8 cellular contexts compared by ENCODE assay signal in the genomic region with DNA sequence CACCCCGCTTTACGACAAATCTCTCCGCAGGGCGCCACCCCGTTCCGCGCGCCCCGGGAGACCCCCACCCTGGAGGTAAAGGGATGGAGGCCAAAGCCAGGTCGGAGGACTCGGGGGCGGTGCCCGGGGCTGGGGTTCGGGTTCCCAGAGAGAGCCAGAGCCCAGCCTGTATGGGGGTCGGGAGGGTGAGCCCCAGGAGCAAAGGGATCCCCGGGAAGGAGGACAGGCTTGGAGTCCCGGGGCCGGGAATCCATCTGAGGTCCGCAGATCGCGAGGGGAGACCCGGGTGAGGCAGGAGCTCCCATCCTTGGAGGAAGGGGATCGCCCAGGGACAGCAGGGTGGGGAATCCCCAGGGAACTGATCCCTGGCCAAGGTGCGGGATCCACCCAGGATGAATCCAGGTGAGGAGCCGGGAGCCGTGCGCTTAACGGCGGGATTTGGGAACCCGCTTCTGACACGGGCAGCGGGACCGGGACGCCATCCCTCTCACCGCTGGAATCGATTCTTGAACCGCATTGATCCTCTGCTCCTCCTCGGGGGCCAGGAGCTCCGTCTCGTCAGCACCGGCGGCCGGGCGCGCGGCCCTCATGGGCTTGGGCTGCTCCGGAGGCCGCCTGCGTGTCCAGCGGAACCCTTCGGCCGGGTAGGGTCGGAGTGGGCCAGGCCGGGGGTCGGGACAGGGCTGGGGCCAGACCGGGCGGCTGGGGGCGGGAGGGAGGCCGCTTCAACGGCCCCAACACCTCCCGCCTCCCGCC. TPM values are rescaled to one million over a fixed set of nuclear protein-coding genes. Genes with fewer than 3 reads are reported as not detected.
A peak's percentile ranks its signal among the peaks of the same experiment; 100 is the strongest.
DNase-seq lines count a peak whose midpoint lies in the region; ATAC-seq and TF ChIP-seq lines count a peak whose summit lies in the region.

A gene with protein sequence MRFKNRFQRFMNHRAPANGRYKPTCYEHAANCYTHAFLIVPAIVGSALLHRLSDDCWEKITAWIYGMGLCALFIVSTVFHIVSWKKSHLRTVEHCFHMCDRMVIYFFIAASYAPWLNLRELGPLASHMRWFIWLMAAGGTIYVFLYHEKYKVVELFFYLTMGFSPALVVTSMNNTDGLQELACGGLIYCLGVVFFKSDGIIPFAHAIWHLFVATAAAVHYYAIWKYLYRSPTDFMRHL (minus strand): TSS at position 657 of the 756 bp plus-strand sequence. CDS start 140 bp downstream, at position 517.

- H3K9me3 Mint-ChIP-seq in memory B cell = no peaks in the 10 kb centered on the region

- H3K4me1 ChIP-seq in BE2C = peaks cover 5% of the 10 kb centered on the region; the same call in 1 of the 2 replicates

- H3K36me3 Mint-ChIP-seq in memory B cell = peaks cover 9% of the 10 kb centered on the region

- peak within 1 kb of the TSS; percentile 97 for H3K27ac Mint-ChIP-seq in memory B cell

- peak within 1 kb of the TSS; percentile 76 for H3K27ac ChIP-seq in temporal lobe (ENCODE audit: low read depth, low read length)

- ATAC-seq in GM18909 (IDR thresholded peaks at IDR 0.05; ENCODE audit: poor library complexity, unreplicated experiment) = peak; percentile 29
- peak; percentile 19 for ATAC-seq in HG03139 (IDR thresholded peaks at IDR 0.05; ENCODE audit: unreplicated experiment)
- ATAC-seq in memory B cell (ENCODE audit: low read depth) = no peak

- no peaks in the 10 kb centered on the region for H3K9me3 ChIP-seq in BE2C

- H3K4me3 Mint-ChIP-seq in memory B cell = peak within 1 kb of the TSS; percentile 91

- peaks cover 57% of the 10 kb centered on the region for H3K4me1 Mint-ChIP-seq in memory B cell

- no peaks in the 10 kb centered on the region for H3K36me3 ChIP-seq in BE2C

- H3K27me3 ChIP-seq in BE2C = no peaks in the 10 kb centered on the region

- TF ChIP-seq CTCF in BE2C (IDR thresholded peaks at IDR 0.05; ENCODE audit: low read depth, low read length) = no peak

- DNase-seq in BE2C (peak; percentile 25), SK-N-DZ (ENCODE audit: low spot score) (peak; percentile 59), dermis microvascular lymphatic vessel endothelial cell (ENCODE audit: low read depth in 2 of 2) (no peak), memory B cell (ENCODE audit: low spot score in 2 of 2) (peak; percentile 4 to 38), amniotic stem cell (lab: John Stamatoyannopoulos, UW) (no peak)

- H3K27me3 Mint-ChIP-seq in memory B cell = peaks cover 3% of the 10 kb centered on the region

- H3K4me3 ChIP-seq in BE2C (ENCODE audit: low read depth, low read length) = peak within 1 kb of the TSS; percentile 91

RNA-seq across cellular contexts. Expression of the gene that starts here (rescaled TPM):
- 27.3 TPM for polyA plus RNA-seq in BE2C (2012; ENCODE audit: insufficient read depth, insufficient read length, low read depth)
- 170 and 172 TPM in 2 replicates for polyA plus RNA-seq in SK-N-DZ (2014; cell fraction: cytosol; rRNA removed)
- polyA plus RNA-seq in SK-N-DZ (2014; cell fraction: nucleus; rRNA removed) = 97.1 and 130 TPM in 2 replicates
- total RNA-seq in dermis microvascular lymphatic vessel endothelial cell = 10.4 and 15.6 TPM in 2 replicates
- total RNA-seq in temporal lobe = 142 TPM

Comparison
In these comparisons a context has a peak if more than half of its experiments do, and no peak if none do; other contexts are left out.
1. DNase-seq: peak in BE2C (single experiment), SK-N-DZ (single experiment) and memory B cell (2 of 2); none in dermis microvascular lymphatic vessel endothelial cell (0 of 2) and amniotic stem cell (single experiment).